In genomic region chr2:38376346-38376682, GRCh38 we compare ENCODE assay signal across 8 cellular contexts. TPM values are rescaled to one million over a fixed set of nuclear protein-coding genes. Genes with fewer than 3 reads are reported as not detected.
DNase-seq lines count a peak whose midpoint lies in the region; ATAC-seq and TF ChIP-seq lines count a peak whose summit lies in the region.

No MANE protein-coding gene starts in this region.

- H3K4me3 Mint-ChIP-seq in CD4-positive, CD25-positive, alpha-beta regulatory T cell = peak overlapping the region; percentile 97 to 98 (median 97)
- H3K4me3 Mint-ChIP-seq in activated T-cell treated with anti-CD3 and anti-CD28 coated beads, Interleukin-2, amount 50 U/mL, for 72 hours = peak overlapping the region; percentile 86 to 94
- H3K4me3 Mint-ChIP-seq in nephron = peak overlapping the region; percentile 84 to 96 (median 94)

- H3K27me3 Mint-ChIP-seq in CD4-positive, CD25-positive, alpha-beta regulatory T cell = peaks cover 4% of the 10 kb centered on the region
- no peaks in the 10 kb centered on the region for H3K27me3 Mint-ChIP-seq in activated T-cell treated with anti-CD3 and anti-CD28 coated beads, Interleukin-2, amount 50 U/mL, for 72 hours (ENCODE audit: low read depth)
- H3K27me3 Mint-ChIP-seq in nephron (ENCODE audit: low read depth) = no peaks in the 10 kb centered on the region

- peak overlapping the region; percentile 87 for H3K27ac ChIP-seq in CD4-positive, CD25-positive, alpha-beta regulatory T cell (ENCODE audit: insufficient read depth, low read length, poor library complexity, severe bottlenecking)
- H3K27ac ChIP-seq in fibroblast of lung (ENCODE audit: insufficient read depth, low read length) (peak overlapping the region; percentile 89), testis (peak overlapping the region; percentile 91 to 99)

- peaks cover 38% of the 10 kb centered on the region for H3K4me1 ChIP-seq in CD4-positive, CD25-positive, alpha-beta regulatory T cell (ENCODE audit: control insufficient read depth, insufficient read depth, low read length, poor library complexity, severe bottlenecking)
- no peaks in the 10 kb centered on the region for H3K4me1 ChIP-seq in fibroblast of lung (ENCODE audit: control insufficient read depth, extremely low read depth, insufficient read depth, low read length)
- peaks cover 8% of the 10 kb centered on the region for H3K4me1 ChIP-seq in testis

- peak overlapping the region; percentile 89 for H3K4me2 ChIP-seq in fibroblast of lung (ENCODE audit: extremely low read depth, insufficient read depth, low read length)

- peaks cover 52% of the 10 kb centered on the region for H3K79me2 ChIP-seq in fibroblast of lung (ENCODE audit: control insufficient read depth, insufficient read depth, low read length)

- no peaks in the 10 kb centered on the region for H4K20me1 ChIP-seq in fibroblast of lung (ENCODE audit: control insufficient read depth, extremely low read depth, insufficient read depth, low read length)

- H3K9me3 Mint-ChIP-seq in CD4-positive, CD25-positive, alpha-beta regulatory T cell = no peaks in the 10 kb centered on the region
- H3K9me3 Mint-ChIP-seq in activated T-cell treated with anti-CD3 and anti-CD28 coated beads, Interleukin-2, amount 50 U/mL, for 72 hours = no peaks in the 10 kb centered on the region
- no peaks in the 10 kb centered on the region for H3K9me3 Mint-ChIP-seq in nephron

- TF ChIP-seq CTCF in fibroblast of lung (conservative IDR thresholded peaks at IDR 0.05 in 1 of 2, IDR thresholded peaks at IDR 0.05 in 1 of 2; ENCODE audit: low read depth in 1 of 2, low read length in 2 of 2) = no peak
- no peak for TF ChIP-seq CTCF in nephron (IDR thresholded peaks at IDR 0.05; ENCODE audit: unreplicated experiment in 3 of 3)
- no peak for TF ChIP-seq CTCF in testis (IDR thresholded peaks at IDR 0.05)

- no peaks in the 10 kb centered on the region for H3K27me3 ChIP-seq in CD4-positive, CD25-positive, alpha-beta regulatory T cell (ENCODE audit: control insufficient read depth, insufficient read depth, low read length)
- no peaks in the 10 kb centered on the region for H3K27me3 ChIP-seq in fibroblast of lung (ENCODE audit: control insufficient read depth, insufficient read depth, low read length)
- H3K27me3 ChIP-seq in testis = no peaks in the 10 kb centered on the region

- no peak for ATAC-seq in CD4-positive, CD25-positive, alpha-beta regulatory T cell (ENCODE audit: low read depth in 2 of 2)
- peak; percentile 30 for ATAC-seq in HG03354 (IDR thresholded peaks at IDR 0.05; ENCODE audit: poor library complexity, severe bottlenecking, unreplicated experiment)
- ATAC-seq in activated T-cell treated with anti-CD3 and anti-CD28 coated beads, Interleukin-2, amount 50 U/mL, for 72 hours (replicated peaks in 1 of 2) = peak; percentile 23 to 36

- H3K36me3 Mint-ChIP-seq in CD4-positive, CD25-positive, alpha-beta regulatory T cell = no peaks in the 10 kb centered on the region
- H3K36me3 Mint-ChIP-seq in activated T-cell treated with anti-CD3 and anti-CD28 coated beads, Interleukin-2, amount 50 U/mL, for 72 hours (ENCODE audit: insufficient read depth in 2 of 2) = peaks cover 0 to 7% of the 10 kb centered on the region in 2 donors
- H3K36me3 Mint-ChIP-seq in nephron (ENCODE audit: low read depth) = no peaks in the 10 kb centered on the region

- H3K4me3 ChIP-seq in CD4-positive, CD25-positive, alpha-beta regulatory T cell (ENCODE audit: low read depth, low read length) = peak overlapping the region; percentile 88
- H3K4me3 ChIP-seq in fibroblast of lung (replicated peaks in 1 of 4; ENCODE audit: control extremely low read depth in 1 of 4, insufficient read depth in 1 of 4, low read depth in 3 of 4, low read length in 4 of 4) (peak overlapping the region; percentile 80 to 94 (median 84)), testis (peak overlapping the region; percentile 91 to 92)

- WGBS in testis, 2 donors = 0% methylated on average over 3 to 23 of the region's 23 CpGs

- peak overlapping the region; percentile 98 for H3K9ac ChIP-seq in fibroblast of lung (ENCODE audit: insufficient read depth, low read length)

- intact Hi-C loops in testis (cut with DNase I; ENCODE audit: low total_unique reads) = no loop called here

- TF ChIP-seq POLR2A in GM19193 (IDR thresholded peaks at IDR 0.05; ENCODE audit: extremely low read depth, insufficient read depth, insufficient read length) = peak; percentile 10
- TF ChIP-seq POLR2A in testis (IDR thresholded peaks at IDR 0.05) = no peak

- H3K9me3 ChIP-seq in CD4-positive, CD25-positive, alpha-beta regulatory T cell (ENCODE audit: control insufficient read depth in 2 of 2, low read length in 2 of 2) = no peaks in the 10 kb centered on the region
- no peaks in the 10 kb centered on the region for H3K9me3 ChIP-seq in fibroblast of lung (ENCODE audit: control insufficient read depth, insufficient read depth, low read depth, low read length)
- H3K9me3 ChIP-seq in testis = no peaks in the 10 kb centered on the region

- peak in 2 of 3 donors; percentile 50 to 81 for DNase-seq in CD4-positive, CD25-positive, alpha-beta regulatory T cell
- peak; percentile 66 to 85 for DNase-seq in NCI-H526 (lab: John Stamatoyannopoulos, UW)
- DNase-seq in activated T-cell treated with anti-CD3 and anti-CD28 coated beads, Interleukin-2, amount 50 U/mL, for 72 hours = peak; percentile 55 to 62
- peak; percentile 71 to 74 for DNase-seq in fibroblast of lung (ENCODE audit: low read depth in 2 of 2)
- DNase-seq in testis = no peak

- H2AFZ ChIP-seq in fibroblast of lung (ENCODE audit: low read length) = peak overlapping the region; percentile 32

- H3K4me1 Mint-ChIP-seq in CD4-positive, CD25-positive, alpha-beta regulatory T cell = peaks cover 32 to 72% (median 55%) of the 10 kb centered on the region in 4 donors
- H3K4me1 Mint-ChIP-seq in activated T-cell treated with anti-CD3 and anti-CD28 coated beads, Interleukin-2, amount 50 U/mL, for 72 hours (ENCODE audit: low read depth) = peaks cover 66% of the 10 kb centered on the region
- peaks cover 66% of the 10 kb centered on the region for H3K4me1 Mint-ChIP-seq in nephron

- no peaks in the 10 kb centered on the region for H3K36me3 ChIP-seq in CD4-positive, CD25-positive, alpha-beta regulatory T cell (ENCODE audit: control insufficient read depth, insufficient read depth, low read length)
- no peaks in the 10 kb centered on the region for H3K36me3 ChIP-seq in fibroblast of lung (ENCODE audit: control insufficient read depth, insufficient read depth, low read length)
- H3K36me3 ChIP-seq in testis (ENCODE audit: low read depth, missing control alignments) = no peaks in the 10 kb centered on the region

- H3K27ac Mint-ChIP-seq in CD4-positive, CD25-positive, alpha-beta regulatory T cell = peak overlapping the region; percentile 64 to 97 (median 95)
- peak overlapping the region; percentile 91 for H3K27ac Mint-ChIP-seq in activated T-cell treated with anti-CD3 and anti-CD28 coated beads, Interleukin-2, amount 50 U/mL, for 72 hours
- peak overlapping the region; percentile 55 to 93 (median 89) for H3K27ac Mint-ChIP-seq in nephron

RNA-seq across cellular contexts. Expression of gene ATL2, which starts 0.8 kb away (rescaled TPM):
- total RNA-seq in CD4-positive, CD25-positive, alpha-beta regulatory T cell = 60.9 TPM
- polyA plus RNA-seq in CD4-positive, CD25-positive, alpha-beta regulatory T cell = 10 to 100 TPM; 16.0 to 34.0 (median 22.2) TPM
- total RNA-seq in activated T-cell treated with anti-CD3 and anti-CD28 coated beads, Interleukin-2, amount 50 U/mL, for 72 hours = 10 to 100 TPM; 55.0 to 63.5 TPM
- 62.1 and 70.7 TPM in 2 replicates for total RNA-seq in fibroblast of lung
- 24.4 and 26.5 TPM in 2 replicates for polyA plus RNA-seq in fibroblast of lung
- 14.7 and 18.2 TPM in 2 replicates for polyA plus RNA-seq in fibroblast of lung (2012)
- 1.6 and 3.6 TPM in 2 replicates for polyA minus RNA-seq in fibroblast of lung (ENCODE audit: low replicate concordance)
- total RNA-seq in testis = 10 to 100 TPM; 80.9 to 96.3 TPM
- 38.8 TPM for polyA plus RNA-seq in testis (ENCODE audit: insufficient read depth, low read depth, low replicate concordance)

Comparison
In these comparisons a context has a peak if more than half of its experiments do, and no peak if none do; other contexts are left out.
1. ATAC-seq: peak in HG03354 (single experiment) and activated T-cell treated with anti-CD3 and anti-CD28 coated beads, Interleukin-2, amount 50 U/mL, for 72 hours (2 of 2); none in CD4-positive, CD25-positive, alpha-beta regulatory T cell (0 of 2).
2. Peak in every context shown above with its lines, with median percentiles within 50 percentile points of each other: H3K27ac ChIP-seq, H3K4me3 ChIP-seq, H3K27ac Mint-ChIP-seq and H3K4me3 Mint-ChIP-seq.